In the genomic region with DNA sequence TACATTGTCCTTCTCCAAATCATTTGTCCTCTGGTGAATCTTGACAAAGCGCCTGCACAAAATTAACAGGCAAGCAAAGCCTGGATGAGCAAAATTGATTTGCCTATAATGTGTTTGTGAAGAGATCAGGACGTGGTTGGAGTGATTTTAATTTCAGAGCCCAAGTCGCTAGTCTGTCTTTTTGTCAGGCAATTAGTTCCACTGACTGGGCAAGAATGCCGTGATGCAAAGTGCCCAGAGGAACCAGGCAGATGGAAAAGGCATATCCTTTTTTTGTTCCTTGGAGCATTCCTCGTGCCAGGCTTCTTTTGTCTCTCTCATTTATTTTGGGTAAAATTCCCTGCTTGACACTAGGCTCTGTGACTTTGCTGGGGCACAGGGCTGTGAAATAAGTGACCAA, we compare ENCODE assay signal across 15 cellular contexts.
DNase-seq lines count a peak whose midpoint lies in the region; FAIRE-seq and TF ChIP-seq lines count a peak whose summit lies in the region.
"Had no signal": no experiment of that assay in that cellular context is flagged by ENCODE, and none has a peak within 500 bp of the region (broad histone marks: within the 10 kb centered on the region; RNA-seq: fewer than 3 reads in every experiment).

No MANE protein-coding gene starts in this region.

- intact Hi-C loops in kidney (cut with DNase I): no loop called here

- H3K27ac ChIP-seq in kidney (ENCODE audit: low read depth in 2 of 2, low read length in 2 of 2) (peak overlapping the region; percentile 71 to 74), neuronal stem cell (replicated peaks; ENCODE audit: low read length) (peak overlapping the region; percentile 60), MM.1S (ENCODE audit: low read length) (no peak overlapping the region)

- WGBS in neuronal stem cell (ENCODE audit: extremely low coverage in 2 of 2, insufficient read length in 2 of 2, insufficient replicate concordance in 1 of 2), 2 donors: no CpG with 5 or more reads among the region's 5 CpGs

- no peaks in the 10 kb centered on the region for H4K20me1 ChIP-seq in MM.1S (ENCODE audit: insufficient read depth, low read length)

- H3K79me2 ChIP-seq in MM.1S (ENCODE audit: low read length): no peaks in the 10 kb centered on the region

- H2BK120ac ChIP-seq in neuronal stem cell (ENCODE audit: low read depth, low read length): no peak overlapping the region

- H3K4me2 ChIP-seq in neuronal stem cell (ENCODE audit: insufficient read depth, low read length, poor library complexity, severe bottlenecking) (no peak overlapping the region), MM.1S (ENCODE audit: low read depth, low read length) (no peak overlapping the region)

- H3K27me3 ChIP-seq in neuronal stem cell (ENCODE audit: control insufficient read depth in 3 of 3, insufficient read depth in 3 of 3, low read depth in 1 of 3, low read length in 3 of 3): no peaks in the 10 kb centered on the region
- H3K27me3 ChIP-seq in MM.1S (replicated peaks; ENCODE audit: insufficient read depth, low read length): no peaks in the 10 kb centered on the region

- H3K9me2 ChIP-seq in MM.1S (replicated peaks; ENCODE audit: insufficient read depth, low read length): no peaks in the 10 kb centered on the region

- H3K9ac ChIP-seq in kidney (ENCODE audit: low read length in 2 of 2) (no peak overlapping the region), neuronal stem cell (ENCODE audit: low read depth, low read length, poor library complexity) (no peak overlapping the region), MM.1S (ENCODE audit: low read length) (no peak overlapping the region)

- peak; percentile 39 for FAIRE-seq in RCC 7860 (lab: Jason Lieb, UNC)
- FAIRE-seq in kidney (lab: Jason Lieb, UNC): no peak
- FAIRE-seq: D721Med, H1, K562 had no signal

- no peak overlapping the region for H2BK12ac ChIP-seq in neuronal stem cell (ENCODE audit: low read length)

- H2AFZ ChIP-seq in neuronal stem cell (ENCODE audit: low read length) (no peak overlapping the region), MM.1S (ENCODE audit: low read length) (no peak overlapping the region)

- no peaks in the 10 kb centered on the region for H3K79me1 ChIP-seq in neuronal stem cell (ENCODE audit: low read depth, low read length)

- no peak overlapping the region for H4K91ac ChIP-seq in neuronal stem cell (ENCODE audit: low read depth, low read length, poor library complexity)

- no peak overlapping the region for H2BK5ac ChIP-seq in neuronal stem cell (ENCODE audit: low read length)

- peak; percentile 27 for DNase-seq in HK-2 (ENCODE audit: unreplicated experiment)
- no peak for DNase-seq in RCC 7860 (ENCODE audit: low spot score)
- DNase-seq in kidney: no peak
- peak; percentile 64 for DNase-seq in neuronal stem cell (ENCODE audit: low spot score)
- no peak for DNase-seq in NCI-H2227 (lab: John Stamatoyannopoulos, UW; ENCODE audit: unreplicated experiment)
- DNase-seq in DMS79 (lab: John Stamatoyannopoulos, UW): no peak
- no peak for DNase-seq in MM.1S
- DNase-seq: CD4-positive, alpha-beta memory T cell; NCI-H1048; NCI-H187; NCI-H524; PC-3 had no signal

- no peaks in the 10 kb centered on the region for H3F3A ChIP-seq in MM.1S (ENCODE audit: insufficient read depth, low read length)

- H2BK15ac ChIP-seq in neuronal stem cell (ENCODE audit: low read length): no peak overlapping the region

- no peak overlapping the region for H3K18ac ChIP-seq in neuronal stem cell (ENCODE audit: low read length)

- TF ChIP-seq CTCF in kidney (IDR thresholded peaks at IDR 0.05; ENCODE audit: borderline replicate concordance, extremely low read depth, insufficient read depth) (no peak), MM.1S (IDR thresholded peaks at IDR 0.05; ENCODE audit: low read length) (no peak)

- H3K23ac ChIP-seq in neuronal stem cell (ENCODE audit: low read depth, low read length, poor library complexity): no peak overlapping the region

- H3K36me3 ChIP-seq in kidney (ENCODE audit: control insufficient read depth in 1 of 2, insufficient read depth in 2 of 2, low read length in 2 of 2) (no peaks in the 10 kb centered on the region), neuronal stem cell (replicated peaks in 1 of 2; ENCODE audit: control insufficient read depth in 2 of 2, insufficient read depth in 2 of 2, low read length in 2 of 2) (no peaks in the 10 kb centered on the region), MM.1S (replicated peaks; ENCODE audit: insufficient read depth, low read length) (no peaks in the 10 kb centered on the region)

- H3K4me3 ChIP-seq in kidney (ENCODE audit: low read length in 2 of 2): peak overlapping the region in 1 of 2 donors; percentile 33
- no peak overlapping the region for H3K4me3 ChIP-seq in neuronal stem cell (ENCODE audit: low read length in 2 of 2)
- no peak overlapping the region for H3K4me3 ChIP-seq in MM.1S (ENCODE audit: low read length)
- H3K4me3 ChIP-seq: K562 had no signal

- H2AK5ac ChIP-seq in neuronal stem cell (ENCODE audit: low read depth, low read length): no peak overlapping the region

- peaks cover 6 to 14% of the 10 kb centered on the region in 2 donors for H3K4me1 ChIP-seq in kidney (ENCODE audit: control insufficient read depth in 1 of 2, insufficient read depth in 1 of 2, low read depth in 1 of 2, low read length in 2 of 2)
- peaks cover 0 to 11% of the 10 kb centered on the region in 2 donors for H3K4me1 ChIP-seq in neuronal stem cell (ENCODE audit: control insufficient read depth in 2 of 2, insufficient read depth in 1 of 2, low read depth in 1 of 2, low read length in 2 of 2)
- H3K4me1 ChIP-seq in MM.1S (ENCODE audit: low read length): no peaks in the 10 kb centered on the region

- no peak overlapping the region for H3K14ac ChIP-seq in neuronal stem cell (ENCODE audit: low read length)

- H3K4ac ChIP-seq in neuronal stem cell (ENCODE audit: low read length): no peak overlapping the region

- H4K8ac ChIP-seq in neuronal stem cell (ENCODE audit: low read depth, low read length): no peak overlapping the region

- H3K9me3 ChIP-seq in kidney (ENCODE audit: control insufficient read depth in 1 of 2, low read length in 2 of 2) (no peaks in the 10 kb centered on the region), neuronal stem cell (replicated peaks in 1 of 2; ENCODE audit: control insufficient read depth in 2 of 2, insufficient read depth in 1 of 2, low read depth in 1 of 2, low read length in 2 of 2) (peaks cover 0 to under 1% of the 10 kb centered on the region in 2 donors), MM.1S (replicated peaks; ENCODE audit: insufficient read depth, low read length) (no peaks in the 10 kb centered on the region)

Comparison
In these comparisons a context has a peak if more than half of its experiments do, and no peak if none do; other contexts are left out.
1. DNase-seq: peak in HK-2 (single experiment) and neuronal stem cell (single experiment); none in RCC 7860 (single experiment), kidney (single experiment), NCI-H2227 (single experiment), DMS79 (single experiment) and MM.1S (single experiment).